10 cellular contexts compared by ENCODE assay signal in the genomic region with DNA sequence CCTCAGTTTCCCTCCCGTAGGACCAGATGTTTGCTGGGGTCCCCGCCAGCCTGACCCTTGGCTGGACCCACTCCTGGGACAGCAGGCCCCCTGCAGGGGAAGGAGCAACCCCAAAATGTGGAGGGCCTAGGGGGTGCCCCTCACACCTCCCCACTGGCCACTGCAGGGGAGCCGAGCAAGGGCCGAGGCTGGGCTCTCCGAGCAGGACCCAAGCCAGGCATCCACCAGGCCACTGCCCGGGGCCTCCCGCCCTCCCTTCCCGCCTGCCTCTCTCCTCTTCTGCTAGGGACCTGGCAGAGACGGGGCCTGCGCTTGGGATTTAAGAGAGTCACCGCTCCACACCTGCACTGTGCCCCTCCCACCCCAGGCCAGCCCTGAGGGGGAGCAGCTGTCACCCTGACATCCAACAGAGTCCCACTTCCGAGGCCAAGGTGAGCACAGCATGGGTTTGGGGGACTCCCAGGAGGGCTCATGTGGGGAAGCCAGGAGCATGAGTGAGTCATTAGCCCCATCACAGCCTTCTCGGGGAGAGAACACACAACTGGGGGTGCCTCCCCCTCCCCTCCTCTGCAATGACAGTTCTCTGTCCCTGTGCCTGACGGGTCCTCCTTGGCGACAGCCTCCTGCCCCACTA. TPM values are rescaled to one million over a fixed set of nuclear protein-coding genes. Genes with fewer than 3 reads are reported as not detected.
"Had no signal": no experiment of that assay in that cellular context is flagged by ENCODE, and none has a peak within 500 bp of the region (broad histone marks: within the 10 kb centered on the region; RNA-seq: fewer than 3 reads in every experiment).

No MANE protein-coding gene starts in this region.

- H3K27ac ChIP-seq: GM23248, HL-60 had no signal

- H3K9ac ChIP-seq: GM23248 had no signal

- H3K4me3 Mint-ChIP-seq: IgD-negative memory B cell had no signal

- ATAC-seq: HCT116, HepG2 had no signal

- H3K9me3 ChIP-seq: HAP-1 had no signal

- DNase-seq: GM23248, GOT3, KBM-7 had no signal

- H3K36me3 Mint-ChIP-seq: IgD-negative memory B cell had no signal

- H3K36me3 ChIP-seq: HAP-1 had no signal

- H3K4me3 ChIP-seq: GM23248, HAP-1 had no signal

- H3K4me1 ChIP-seq: HAP-1 had no signal

- H2AFZ ChIP-seq: GM23248 had no signal

- H3K4me1 Mint-ChIP-seq: IgD-negative memory B cell had no signal

- H3K27ac Mint-ChIP-seq: IgD-negative memory B cell had no signal

- FAIRE-seq: H54, HepG2 had no signal

- H3K9me3 Mint-ChIP-seq: IgD-negative memory B cell had no signal

RNA-seq across cellular contexts. Expression of gene SOHLH1, which starts 15.8 kb away (rescaled TPM):
- total RNA-seq: GM23248, HT1080 had no signal
- polyA plus RNA-seq: GM23248, IgD-negative memory B cell had no signal

RNA-seq across cellular contexts. Expression of gene KCNT1, which starts 18.5 kb away (rescaled TPM):
- total RNA-seq: GM23248, HepG2, HT1080 had no signal
- polyA plus RNA-seq: GM23248, HepG2, IgD-negative memory B cell had no signal

RNA-seq across cellular contexts. Expression of gene LCN9, which starts 20.4 kb away (rescaled TPM):
- total RNA-seq: GM23248, HepG2, HT1080 had no signal
- polyA plus RNA-seq: GM23248, HepG2, IgD-negative memory B cell had no signal

RNA-seq across cellular contexts. Expression of gene GLT6D1, which starts 44.2 kb away (rescaled TPM):
- total RNA-seq: GM23248, HepG2, HT1080 had no signal
- polyA plus RNA-seq: GM23248, HepG2, IgD-negative memory B cell had no signal
